Comparison of ENCODE assay signal across 2 cellular contexts in the genomic region with DNA sequence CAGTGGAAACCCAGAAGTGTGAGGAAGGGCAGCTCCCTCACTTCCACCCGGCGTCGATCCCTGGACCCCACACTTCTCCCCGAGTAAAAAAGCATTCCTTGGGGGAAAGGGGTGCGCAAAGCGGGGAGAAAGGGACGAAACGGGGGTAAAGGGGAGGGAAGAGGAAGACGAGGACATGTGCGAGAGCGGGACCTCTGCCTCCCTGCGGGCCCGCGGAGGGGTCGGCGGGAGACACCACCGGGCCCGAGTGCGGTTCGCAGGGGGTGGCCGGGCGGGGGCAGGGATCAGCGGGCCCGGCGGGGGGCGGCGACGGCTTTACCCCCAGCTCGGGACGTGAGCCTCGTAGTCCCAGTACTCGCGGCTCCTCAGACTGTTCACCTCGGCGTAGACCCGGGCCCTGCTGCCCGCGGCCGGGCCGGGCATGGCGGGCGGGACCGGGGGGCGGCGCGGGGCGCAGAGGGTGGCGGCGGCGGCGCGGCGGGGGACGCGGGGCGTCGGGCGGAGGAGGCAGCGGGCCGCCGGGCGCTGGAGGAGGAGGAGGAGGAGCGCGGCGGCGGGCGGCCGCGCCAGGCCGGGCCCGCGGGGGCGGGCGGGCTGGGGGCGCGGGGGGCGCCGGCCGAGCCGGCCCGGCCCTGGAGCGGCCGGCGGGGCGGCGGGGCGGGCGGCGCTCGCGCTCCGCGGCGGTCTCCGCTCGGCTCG.
TF ChIP-seq lines count a peak whose summit lies in the region.

No MANE protein-coding gene starts in this region.

TF ChIP-seq in IMR-90, 13 proteins besides CTCF, POLR2A, EP300 and RAD21:
- TF ChIP-seq SMC3 (IDR thresholded peaks at IDR 0.05; ENCODE audit: low read depth, low read length): no peak
- TF ChIP-seq MXI1 (IDR thresholded peaks at IDR 0.05; ENCODE audit: borderline replicate concordance, low read depth, low read length): 0 out of 2 replicates have a peak, but pooled peaks have one; percentile 14
TF ChIP-seq in IMR-90: peak in this region for 1.

TF ChIP-seq in GM12878, 131 proteins besides CTCF, POLR2A, EP300 and RAD21:
- TF ChIP-seq, protein P1, sequence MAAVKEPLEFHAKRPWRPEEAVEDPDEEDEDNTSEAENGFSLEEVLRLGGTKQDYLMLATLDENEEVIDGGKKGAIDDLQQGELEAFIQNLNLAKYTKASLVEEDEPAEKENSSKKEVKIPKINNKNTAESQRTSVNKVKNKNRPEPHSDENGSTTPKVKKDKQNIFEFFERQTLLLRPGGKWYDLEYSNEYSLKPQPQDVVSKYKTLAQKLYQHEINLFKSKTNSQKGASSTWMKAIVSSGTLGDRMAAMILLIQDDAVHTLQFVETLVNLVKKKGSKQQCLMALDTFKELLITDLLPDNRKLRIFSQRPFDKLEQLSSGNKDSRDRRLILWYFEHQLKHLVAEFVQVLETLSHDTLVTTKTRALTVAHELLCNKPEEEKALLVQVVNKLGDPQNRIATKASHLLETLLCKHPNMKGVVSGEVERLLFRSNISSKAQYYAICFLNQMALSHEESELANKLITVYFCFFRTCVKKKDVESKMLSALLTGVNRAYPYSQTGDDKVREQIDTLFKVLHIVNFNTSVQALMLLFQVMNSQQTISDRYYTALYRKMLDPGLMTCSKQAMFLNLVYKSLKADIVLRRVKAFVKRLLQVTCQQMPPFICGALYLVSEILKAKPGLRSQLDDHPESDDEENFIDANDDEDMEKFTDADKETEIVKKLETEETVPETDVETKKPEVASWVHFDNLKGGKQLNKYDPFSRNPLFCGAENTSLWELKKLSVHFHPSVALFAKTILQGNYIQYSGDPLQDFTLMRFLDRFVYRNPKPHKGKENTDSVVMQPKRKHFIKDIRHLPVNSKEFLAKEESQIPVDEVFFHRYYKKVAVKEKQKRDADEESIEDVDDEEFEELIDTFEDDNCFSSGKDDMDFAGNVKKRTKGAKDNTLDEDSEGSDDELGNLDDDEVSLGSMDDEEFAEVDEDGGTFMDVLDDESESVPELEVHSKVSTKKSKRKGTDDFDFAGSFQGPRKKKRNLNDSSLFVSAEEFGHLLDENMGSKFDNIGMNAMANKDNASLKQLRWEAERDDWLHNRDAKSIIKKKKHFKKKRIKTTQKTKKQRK (IDR thresholded peaks at IDR 0.05; ENCODE audit: low read depth, low read length): no peak
- TF ChIP-seq IKZF1 (conservative IDR thresholded peaks at IDR 0.05): no peak; the same call in 1 of the 2 replicates
- TF ChIP-seq POLR2AphosphoS5 (IDR thresholded peaks at IDR 0.05; ENCODE audit: low read length): no peak
